In genomic region chr17:2289878-2290478, GRCh38 we compare ENCODE assay signal across 19 cellular contexts. TPM values are rescaled to one million over a fixed set of nuclear protein-coding genes. Genes with fewer than 3 reads are reported as not detected.
DNase-seq lines count a peak whose midpoint lies in the region; TF ChIP-seq lines count a peak whose summit lies in the region.
"Had no signal": no experiment of that assay in that cellular context is flagged by ENCODE, and none has a peak within 500 bp of the region (broad histone marks: within the 10 kb centered on the region; RNA-seq: fewer than 3 reads in every experiment).

No MANE protein-coding gene starts in this region.

- no peak overlapping the region for H3K27ac ChIP-seq in esophagus squamous epithelium
- H3K27ac ChIP-seq: hepatocyte, uterus had no signal

- no peak for DNase-seq in activated CD4-positive, alpha-beta T cell treated with anti-CD3 and anti-CD28 coated beads, Interleukin-2, amount 10 ng/mL, durations not matched to agents 24 days and 14 days
- DNase-seq in activated CD4-positive, alpha-beta T cell treated with anti-CD3 and anti-CD28 coated beads, Interleukin-2, amount 50 U/mL, for 1 hour, result no peak
- DNase-seq in M059J (ENCODE audit: low read depth) (peak; percentile 32), myocyte (ENCODE audit: low read depth) (peak; percentile 18), esophagus squamous epithelium (lab: John Stamatoyannopoulos, UW) (no peak), middle frontal gyrus (ENCODE audit: extremely low spot score, low spot score) (no peak)
- DNase-seq: anterior cingulate cortex; cerebellar nuclear complex; DMS153; effector memory CD8-positive, alpha-beta T cell; kidney; NCI-H1092 treated with DMSO at 0.1 percent for 48 hours; NCI-H2171 treated with DMSO at 0.1 percent for 48 hours; retina; stimulated activated naive CD8-positive, alpha-beta T cell treated with anti-CD3 and anti-CD28 coated beads, Interleukin-15, amount 100 ng/mL, for 72 hours; T-helper 1 cell; uterus had no signal

- no peaks in the 10 kb centered on the region for H3K9me3 ChIP-seq in esophagus squamous epithelium
- H3K9me3 ChIP-seq: uterus had no signal

- H3K36me3 Mint-ChIP-seq in activated CD4-positive, alpha-beta T cell treated with anti-CD3 and anti-CD28 coated beads, Interleukin-2, amount 10 ng/mL, durations not matched to agents 24 days and 14 days (ENCODE audit: low read depth), result peaks cover 53% of the 10 kb centered on the region

- H3K27ac Mint-ChIP-seq in activated CD4-positive, alpha-beta T cell treated with anti-CD3 and anti-CD28 coated beads, Interleukin-2, amount 10 ng/mL, durations not matched to agents 24 days and 14 days, result peak overlapping the region; percentile 11
- H3K27ac Mint-ChIP-seq: stimulated activated naive CD8-positive, alpha-beta T cell treated with anti-CD3 and anti-CD28 coated beads, Interleukin-15, amount 100 ng/mL, for 72 hours; WTC11 had no signal

- 90% methylated on average over 5 of the region's 5 CpGs for WGBS in esophagus squamous epithelium, 2 donors

- no peak for TF ChIP-seq POLR2A in esophagus squamous epithelium (IDR thresholded peaks at IDR 0.05)

- H3K27me3 ChIP-seq in esophagus squamous epithelium, result no peaks in the 10 kb centered on the region
- H3K27me3 ChIP-seq: hepatocyte, uterus had no signal

- H3K4me1 Mint-ChIP-seq in activated CD4-positive, alpha-beta T cell treated with anti-CD3 and anti-CD28 coated beads, Interleukin-2, amount 10 ng/mL, durations not matched to agents 24 days and 14 days, result peaks cover 14% of the 10 kb centered on the region
- H3K4me1 Mint-ChIP-seq: WTC11 had no signal

- H3K4me3 ChIP-seq in esophagus squamous epithelium, result no peak overlapping the region
- H3K4me3 ChIP-seq: hepatocyte, uterus had no signal

- H3K4me3 Mint-ChIP-seq in activated CD4-positive, alpha-beta T cell treated with anti-CD3 and anti-CD28 coated beads, Interleukin-2, amount 10 ng/mL, durations not matched to agents 24 days and 14 days, result no peak overlapping the region
- H3K4me3 Mint-ChIP-seq: effector memory CD8-positive, alpha-beta T cell; stimulated activated naive CD8-positive, alpha-beta T cell treated with anti-CD3 and anti-CD28 coated beads, Interleukin-15, amount 100 ng/mL, for 72 hours; WTC11 had no signal

- peaks cover 0 to 100% (median 12%) of the 10 kb centered on the region in 3 donors for H3K36me3 ChIP-seq in esophagus squamous epithelium
- H3K36me3 ChIP-seq: uterus had no signal

- H3K27me3 Mint-ChIP-seq in activated CD4-positive, alpha-beta T cell treated with anti-CD3 and anti-CD28 coated beads, Interleukin-2, amount 10 ng/mL, durations not matched to agents 24 days and 14 days, result no peaks in the 10 kb centered on the region
- H3K27me3 Mint-ChIP-seq: effector memory CD8-positive, alpha-beta T cell; stimulated activated naive CD8-positive, alpha-beta T cell treated with anti-CD3 and anti-CD28 coated beads, Interleukin-15, amount 100 ng/mL, for 72 hours had no signal

- TF ChIP-seq CTCF in esophagus squamous epithelium (IDR thresholded peaks at IDR 0.05), result no peak

- H3K9me3 Mint-ChIP-seq in activated CD4-positive, alpha-beta T cell treated with anti-CD3 and anti-CD28 coated beads, Interleukin-2, amount 10 ng/mL, durations not matched to agents 24 days and 14 days, result no peaks in the 10 kb centered on the region
- H3K9me3 Mint-ChIP-seq: effector memory CD8-positive, alpha-beta T cell; stimulated activated naive CD8-positive, alpha-beta T cell treated with anti-CD3 and anti-CD28 coated beads, Interleukin-15, amount 100 ng/mL, for 72 hours; WTC11 had no signal

- H3K4me1 ChIP-seq in esophagus squamous epithelium, result no peaks in the 10 kb centered on the region
- H3K4me1 ChIP-seq: uterus had no signal

- intact Hi-C loops in activated CD4-positive, alpha-beta T cell treated with anti-CD3 and anti-CD28 coated beads, Interleukin-2, amount 10 ng/mL, durations not matched to agents 24 days and 14 days (cut with micrococcal nuclease), result loop anchor here (10.0 kb wide), 1 partner anchor 385 kb away; no protein-coding TSS in a partner anchor
- intact Hi-C loops in esophagus squamous epithelium (cut with DNase I), result no loop called here

RNA-seq across cellular contexts. Expression of gene SMG6, which starts 13.6 kb away (rescaled TPM):
- 31.6 and 36.2 TPM in 2 replicates for total RNA-seq in activated CD4-positive, alpha-beta T cell treated with anti-CD3 and anti-CD28 coated beads, Interleukin-2, amount 10 ng/mL, durations not matched to agents 24 days and 14 days
- 18.9 and 36.8 TPM in 2 replicates for total RNA-seq in M059J (2014; rRNA removed; shearing (Covaris generic))
- 22.9 and 25.2 TPM in 2 replicates for total RNA-seq in myocyte
- polyA plus RNA-seq in myocyte (2012), result 35.3 TPM
- 10 to 100 TPM; 17.9 to 24.0 (median 20.1) TPM for total RNA-seq in esophagus squamous epithelium

RNA-seq across cellular contexts. Expression of gene SRR, which starts 13.8 kb away (rescaled TPM):
- 13.8 and 15.6 TPM in 2 replicates for total RNA-seq in activated CD4-positive, alpha-beta T cell treated with anti-CD3 and anti-CD28 coated beads, Interleukin-2, amount 10 ng/mL, durations not matched to agents 24 days and 14 days
- total RNA-seq in M059J (2014; rRNA removed; shearing (Covaris generic)), result 16.4 and 27.2 TPM in 2 replicates
- total RNA-seq in myocyte (30.7 and 38.0 TPM in 2 replicates), esophagus squamous epithelium (10 to 100 TPM in 3 of 4 donors, 1 to 10 TPM in 1; 8.7 to 34.8 (median 15.8) TPM)
- 35.0 TPM for polyA plus RNA-seq in myocyte (2012)

RNA-seq across cellular contexts. Expression of gene TSR1, which starts 46.3 kb away (rescaled TPM):
- 97.9 and 99.3 TPM in 2 replicates for total RNA-seq in activated CD4-positive, alpha-beta T cell treated with anti-CD3 and anti-CD28 coated beads, Interleukin-2, amount 10 ng/mL, durations not matched to agents 24 days and 14 days
- total RNA-seq in M059J (2014; rRNA removed; shearing (Covaris generic)), result 50.8 and 66.1 TPM in 2 replicates
- total RNA-seq in myocyte, result 56.9 and 60.3 TPM in 2 replicates
- 21.4 TPM for polyA plus RNA-seq in myocyte (2012)
- total RNA-seq in esophagus squamous epithelium, result 10 to 100 TPM; 20.3 to 70.2 (median 46.0) TPM

RNA-seq across cellular contexts. Expression of gene SGSM2, which starts 47.3 kb away (rescaled TPM):
- 44.4 and 49.7 TPM in 2 replicates for total RNA-seq in activated CD4-positive, alpha-beta T cell treated with anti-CD3 and anti-CD28 coated beads, Interleukin-2, amount 10 ng/mL, durations not matched to agents 24 days and 14 days
- 13.9 and 23.0 TPM in 2 replicates for total RNA-seq in M059J (2014; rRNA removed; shearing (Covaris generic))
- 69.9 and 70.1 TPM in 2 replicates for total RNA-seq in myocyte
- 67.2 TPM for polyA plus RNA-seq in myocyte (2012)
- total RNA-seq in esophagus squamous epithelium, result 10 to 100 TPM; 24.3 to 67.9 (median 35.3) TPM

Comparison
In these comparisons a context has a peak if more than half of its experiments do, and no peak if none do; other contexts are left out.
1. DNase-seq: peak in M059J (single experiment) and myocyte (single experiment); none in activated CD4-positive, alpha-beta T cell treated with anti-CD3 and anti-CD28 coated beads, Interleukin-2, amount 10 ng/mL, durations not matched to agents 24 days and 14 days (single experiment), activated CD4-positive, alpha-beta T cell treated with anti-CD3 and anti-CD28 coated beads, Interleukin-2, amount 50 U/mL, for 1 hour (single experiment), esophagus squamous epithelium (single experiment) and middle frontal gyrus (single experiment).